In the genomic region with DNA sequence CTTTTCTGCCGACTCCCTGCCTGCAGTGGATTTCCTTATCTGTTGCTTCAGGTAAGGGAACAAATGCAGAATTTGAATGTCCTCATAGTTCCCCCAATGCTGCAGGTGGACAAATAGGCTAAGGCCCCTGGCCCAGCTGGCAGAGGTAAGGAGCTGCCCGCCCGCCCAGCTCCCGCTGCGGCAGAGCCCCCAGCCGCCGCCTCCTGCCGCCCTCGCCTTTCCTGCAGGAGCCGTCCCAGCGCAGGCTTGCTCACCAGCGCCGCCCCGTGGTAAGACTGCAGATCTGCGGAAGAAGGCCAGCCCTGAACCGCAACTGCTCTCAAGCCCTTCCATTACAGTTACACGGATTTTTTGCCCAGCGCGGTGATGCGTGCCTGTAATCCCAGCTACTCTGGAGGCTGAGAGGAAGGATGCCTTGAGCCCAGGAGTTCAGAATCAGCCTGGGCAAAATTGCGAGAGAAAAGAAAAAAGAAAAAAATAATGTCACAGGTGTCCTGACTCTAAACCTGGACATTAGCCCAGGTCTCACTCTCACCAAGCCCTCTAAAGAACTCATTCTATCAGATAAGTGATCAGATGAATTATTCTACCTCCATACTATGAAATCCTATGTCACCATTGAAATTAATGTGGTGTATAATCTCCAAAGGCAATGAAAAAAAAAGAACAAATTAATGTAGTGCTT, we compare ENCODE assay signal across 8 cellular contexts. TPM values are rescaled to one million over a fixed set of nuclear protein-coding genes. Genes with fewer than 3 reads are reported as not detected.
DNase-seq lines count a peak whose midpoint lies in the region; ATAC-seq lines count a peak whose summit lies in the region.

No MANE protein-coding gene starts in this region.

- H3K9me3 Mint-ChIP-seq in activated CD4-positive, alpha-beta T cell treated with anti-CD3 and anti-CD28 coated beads for 36 hours (ENCODE audit: low read depth), result no peaks in the 10 kb centered on the region

- POLR2A ChIA-PET in activated CD4-positive, alpha-beta T cell treated with anti-CD3 and anti-CD28 coated beads for 36 hours (lab: Charles Lee), result interaction anchor here (0.6 kb wide), 1 partner anchor 28 kb away, joined by 5 read pairs; no protein-coding TSS in a partner anchor

- no peak overlapping the region for H3K4me3 Mint-ChIP-seq in activated CD4-positive, alpha-beta T cell treated with anti-CD3 and anti-CD28 coated beads for 36 hours

- CTCF ChIA-PET in activated CD4-positive, alpha-beta T cell treated with anti-CD3 and anti-CD28 coated beads for 36 hours (lab: Charles Lee), result interaction anchor here (0.6 to 2.2 kb wide), 22 partner anchors 11 to 1558 kb away, joined by 3 to 11 read pairs (median 3); partner anchors contain the start of gene KREMEN1

- H3K27me3 Mint-ChIP-seq in activated CD4-positive, alpha-beta T cell treated with anti-CD3 and anti-CD28 coated beads for 36 hours, result peaks cover 18% of the 10 kb centered on the region

- DNase-seq in AG08395 (ENCODE audit: low spot score) (peak; percentile 83), GM19240 (ENCODE audit: insufficient read length, low spot score) (peak; percentile 69), NCI-H2227 (lab: John Stamatoyannopoulos, UW; ENCODE audit: unreplicated experiment) (peak; percentile 60), cerebellum (ENCODE audit: low spot score) (peak; percentile 80), left lobe of liver (ENCODE audit: low spot score) (peak; percentile 77)
- DNase-seq in activated CD4-positive, alpha-beta T cell treated with anti-CD3 and anti-CD28 coated beads for 36 hours, result peak; percentile 88
- peak; percentile 28 for DNase-seq in stimulated activated CD4-positive, alpha-beta T cell treated with anti-CD3 and anti-CD28 coated beads, Interleukin-2, amount 100 ng/mL, for 4 hours (ENCODE audit: low read depth)

- peak; percentile 86 for ATAC-seq in activated CD4-positive, alpha-beta T cell treated with anti-CD3 and anti-CD28 coated beads for 36 hours
- ATAC-seq in left lobe of liver (peak; percentile 97), HG03342 (IDR thresholded peaks at IDR 0.05; ENCODE audit: unreplicated experiment) (no peak)

- no peaks in the 10 kb centered on the region for H3K36me3 Mint-ChIP-seq in activated CD4-positive, alpha-beta T cell treated with anti-CD3 and anti-CD28 coated beads for 36 hours (ENCODE audit: low read depth)

- peaks cover 6% of the 10 kb centered on the region for H3K4me1 Mint-ChIP-seq in activated CD4-positive, alpha-beta T cell treated with anti-CD3 and anti-CD28 coated beads for 36 hours

- intact Hi-C loops in activated CD4-positive, alpha-beta T cell treated with anti-CD3 and anti-CD28 coated beads for 36 hours (cut with DNase I, micrococcal nuclease), result loop anchor here in 1 of 2 experiments (1.0 to 10.0 kb wide), 4 partner anchors 84 to 550 kb away; no protein-coding TSS in a partner anchor

- no peak overlapping the region for H3K27ac Mint-ChIP-seq in activated CD4-positive, alpha-beta T cell treated with anti-CD3 and anti-CD28 coated beads for 36 hours

RNA-seq across cellular contexts. Expression of gene EMID1, which starts 51.2 kb away (rescaled TPM):
- total RNA-seq in activated CD4-positive, alpha-beta T cell treated with anti-CD3 and anti-CD28 coated beads for 36 hours, result not detected
- 8.0 TPM for total RNA-seq in cerebellum
- total RNA-seq in left lobe of liver, result 1.3 TPM

Comparison
In these comparisons a context has a peak if more than half of its experiments do, and no peak if none do; other contexts are left out.
1. DNase-seq: peak in every context shown above with its lines; median percentile 88 in activated CD4-positive, alpha-beta T cell treated with anti-CD3 and anti-CD28 coated beads for 36 hours; 83 in AG08395; 80 in cerebellum; 77 in left lobe of liver; 69 in GM19240; 60 in NCI-H2227; 28 in stimulated activated CD4-positive, alpha-beta T cell treated with anti-CD3 and anti-CD28 coated beads, Interleukin-2, amount 100 ng/mL, for 4 hours.